8 cellular contexts compared by ENCODE assay signal in the genomic region with DNA sequence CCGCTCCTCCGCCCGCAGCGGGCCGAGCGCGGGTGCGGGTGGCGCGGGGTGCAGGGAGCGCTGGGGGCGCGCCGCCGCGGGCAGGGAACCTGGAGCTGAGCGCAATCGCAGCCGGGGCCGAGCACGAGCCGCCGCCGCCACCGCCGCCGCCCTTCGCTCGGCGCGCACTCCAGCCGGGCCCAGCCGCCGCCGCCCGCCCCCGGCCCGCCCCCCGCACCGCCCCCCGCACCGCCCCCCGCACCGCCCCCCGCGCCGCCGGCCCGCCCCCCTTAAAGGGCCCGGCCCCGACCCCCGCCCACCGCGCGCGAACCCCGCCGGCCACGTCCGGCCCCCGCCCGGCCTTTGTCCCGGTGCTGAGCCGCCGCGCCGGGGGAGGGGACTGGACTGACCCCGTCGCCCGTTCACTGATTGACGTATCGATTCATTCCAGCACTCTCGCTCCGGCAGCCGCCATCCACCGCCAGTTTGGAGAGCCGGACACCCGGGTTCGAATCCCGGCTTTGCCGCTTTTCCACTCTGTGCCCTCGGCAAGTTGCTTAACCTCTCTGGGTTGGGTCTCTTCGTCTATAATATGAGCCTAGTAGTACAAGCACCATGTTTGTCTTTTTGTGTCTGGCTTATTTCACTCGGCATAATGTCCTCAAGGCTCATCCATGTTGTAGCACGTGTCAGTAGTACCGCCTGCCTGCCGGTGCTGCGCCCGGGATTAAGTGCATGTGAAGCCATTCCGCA. TPM values are rescaled to one million over a fixed set of nuclear protein-coding genes. Genes with fewer than 3 reads are reported as not detected.
DNase-seq lines count a peak whose midpoint lies in the region; ATAC-seq and TF ChIP-seq lines count a peak whose summit lies in the region.

A gene (minus strand): TSS at position 171 of the 732 bp plus-strand sequence. CDS start 173 bp downstream, outside the sequence.

- H3K27ac ChIP-seq in HUES48 (ENCODE audit: low read depth, low read length) (peak within 1 kb of the TSS; percentile 85), skin epidermis (peak within 1 kb of the TSS; percentile 34 to 94 (median 86))

- CTCF ChIA-PET in T-cell (lab: Charles Lee), result no interaction called here

- no peaks in the 10 kb centered on the region for H3K36me3 ChIP-seq in GM06990 (ENCODE audit: control insufficient read depth, insufficient read depth, low read length)
- H3K36me3 ChIP-seq in HUES48 (ENCODE audit: control insufficient read depth, insufficient read depth, low read length), result no peaks in the 10 kb centered on the region

- H3K4me3 ChIP-seq in GM06990 (replicated peaks; ENCODE audit: low read depth, low read length) (peak within 1 kb of the TSS; percentile 58), HUES48 (ENCODE audit: low read depth, low read length) (peak within 1 kb of the TSS; percentile 82), skin epidermis (peak within 1 kb of the TSS; percentile 67 to 86 (median 83))

- H3K9me3 Mint-ChIP-seq in T-cell, result no peaks in the 10 kb centered on the region
- H3K9me3 Mint-ChIP-seq in central memory CD8-positive, alpha-beta T cell, result no peaks in the 10 kb centered on the region

- peaks cover 11 to 13% (median 12%) of the 10 kb centered on the region in 3 donors for H3K4me1 Mint-ChIP-seq in T-cell
- H3K4me1 Mint-ChIP-seq in central memory CD8-positive, alpha-beta T cell, result peaks cover 7% of the 10 kb centered on the region

- H3K27me3 Mint-ChIP-seq in T-cell, result peaks cover 23 to 32% of the 10 kb centered on the region in 2 donors
- H3K27me3 Mint-ChIP-seq in central memory CD8-positive, alpha-beta T cell, result peaks cover 83% of the 10 kb centered on the region

- H3K4me3 Mint-ChIP-seq in T-cell, result peak within 1 kb of the TSS; percentile 74 to 81 (median 78)
- H3K4me3 Mint-ChIP-seq in central memory CD8-positive, alpha-beta T cell, result peak within 1 kb of the TSS; percentile 88

- ATAC-seq in T-cell (replicated peaks in 1 of 4), result peak; percentile 66 to 86 (median 80)
- peak; percentile 53 for ATAC-seq in central memory CD8-positive, alpha-beta T cell (replicated peaks; ENCODE audit: extremely low read depth, poor library complexity, severe bottlenecking)
- no peak for ATAC-seq in HG03159 (IDR thresholded peaks at IDR 0.05; ENCODE audit: unreplicated experiment)
- no peak for ATAC-seq in GM19455 (IDR thresholded peaks at IDR 0.05; ENCODE audit: unreplicated experiment)

- peak; percentile 39 for DNase-seq in GM06990 (ENCODE audit: extremely low read depth, insufficient read length)
- DNase-seq in T-cell, result peak in 29 of 34 experiments; percentile 6 to 38 (median 21)
- DNase-seq in central memory CD8-positive, alpha-beta T cell (ENCODE audit: low spot score in 2 of 2), result no peak
- peak; percentile 54 for DNase-seq in iris pigment epithelial cell (ENCODE audit: low read depth)

- 0 out of 2 replicates have a peak, but pooled peaks cover 2% of the 10 kb centered on the region for H3K27me3 ChIP-seq in GM06990 (replicated peaks; ENCODE audit: control insufficient read depth, insufficient read depth, low read length)
- H3K27me3 ChIP-seq in HUES48 (ENCODE audit: control insufficient read depth, insufficient read depth, low read length), result 0 out of 2 replicates have a peak, but pooled peaks cover 3% of the 10 kb centered on the region

- POLR2A ChIA-PET in T-cell (lab: Charles Lee), result no interaction called here

- H3K4me1 ChIP-seq in HUES48 (ENCODE audit: control insufficient read depth, insufficient read depth, low read length), result peaks cover 28% of the 10 kb centered on the region; the same call in 1 of the 2 replicates

- no peaks in the 10 kb centered on the region for H3K9me3 ChIP-seq in HUES48 (ENCODE audit: control insufficient read depth, insufficient read depth, low read length)

- H3K9ac ChIP-seq in HUES48 (ENCODE audit: low read depth, low read length), result peak within 1 kb of the TSS; percentile 79

- no peak within 1 kb of the TSS for H3K27ac Mint-ChIP-seq in T-cell
- no peak within 1 kb of the TSS for H3K27ac Mint-ChIP-seq in central memory CD8-positive, alpha-beta T cell (ENCODE audit: low read depth)

- no peak for TF ChIP-seq CTCF in GM06990 (IDR thresholded peaks at IDR 0.05; ENCODE audit: insufficient read depth, low read length, poor library complexity, severe bottlenecking)

- H3K36me3 Mint-ChIP-seq in T-cell, result no peaks in the 10 kb centered on the region
- H3K36me3 Mint-ChIP-seq in central memory CD8-positive, alpha-beta T cell (ENCODE audit: insufficient read depth), result peaks cover 2% of the 10 kb centered on the region

RNA-seq across cellular contexts. Expression of the gene that starts here (rescaled TPM):
- total RNA-seq in T-cell, result under 1 TPM; 0.15 to 0.69 (median 0.38) TPM

Comparison
In these comparisons a context has a peak if more than half of its experiments do, and no peak if none do; other contexts are left out.
1. Peak in DNase-seq and ATAC-seq in T-cell; RNA of the gene not detected or under 1 TPM.
2. DNase-seq: peak in GM06990 (single experiment) and iris pigment epithelial cell (single experiment); none in central memory CD8-positive, alpha-beta T cell (0 of 2).
3. Peak in every context shown above with its lines, with median percentiles within 50 percentile points of each other: H3K4me3 ChIP-seq.